Comparison of ENCODE assay signal across 19 cellular contexts in genomic region chr16:51565149-51565548, GRCh38.
DNase-seq lines count a peak whose midpoint lies in the region; ATAC-seq and TF ChIP-seq lines count a peak whose summit lies in the region.
"Had no signal": no experiment of that assay in that cellular context is flagged by ENCODE, and none has a peak within 500 bp of the region (broad histone marks: within the 10 kb centered on the region; RNA-seq: fewer than 3 reads in every experiment).

No MANE protein-coding gene starts in this region.

- H3K27me3 ChIP-seq in breast epithelium (no peaks in the 10 kb centered on the region), ascending aorta (no peaks in the 10 kb centered on the region)
- H3K27me3 ChIP-seq: hepatocyte, Peyer's patch had no signal

- CTCF ChIA-PET in activated CD8-positive, alpha-beta T cell treated with anti-CD3 and anti-CD28 coated beads, Interleukin-2, amount 10 ng/mL, durations not matched to agents 7 days and 5 days (lab: Charles Lee) = no interaction called here

- intact Hi-C loops in breast epithelium (cut with DNase I; ENCODE audit: low total_unique reads) (no loop called here), ascending aorta (cut with DNase I) (no loop called here)

- no peak overlapping the region for H3K27ac Mint-ChIP-seq in activated CD8-positive, alpha-beta T cell treated with anti-CD3 and anti-CD28 coated beads, Interleukin-2, amount 10 ng/mL, durations not matched to agents 7 days and 5 days
- H3K27ac Mint-ChIP-seq: activated CD4-positive, alpha-beta T cell treated with anti-CD3 and anti-CD28 coated beads, Interleukin-2, amount 10 ng/mL, durations not matched to agents 7 days and 5 days; CD14-positive monocyte; naive B cell had no signal

- POLR2A ChIA-PET in activated CD8-positive, alpha-beta T cell treated with anti-CD3 and anti-CD28 coated beads, Interleukin-2, amount 10 ng/mL, durations not matched to agents 7 days and 5 days (lab: Charles Lee) = no interaction called here

- TF ChIP-seq POLR2A in breast epithelium (IDR thresholded peaks at IDR 0.05) = no peak

- no peak overlapping the region for H3K4me3 Mint-ChIP-seq in activated CD8-positive, alpha-beta T cell treated with anti-CD3 and anti-CD28 coated beads, Interleukin-2, amount 10 ng/mL, durations not matched to agents 7 days and 5 days
- H3K4me3 Mint-ChIP-seq: activated CD4-positive, alpha-beta T cell treated with anti-CD3 and anti-CD28 coated beads, Interleukin-2, amount 10 ng/mL, durations not matched to agents 7 days and 5 days; CD14-positive monocyte; naive B cell had no signal

- H3K4me1 Mint-ChIP-seq in activated CD8-positive, alpha-beta T cell treated with anti-CD3 and anti-CD28 coated beads, Interleukin-2, amount 10 ng/mL, durations not matched to agents 7 days and 5 days (ENCODE audit: low read depth) = no peaks in the 10 kb centered on the region
- H3K4me1 Mint-ChIP-seq: naive B cell had no signal

- peaks cover 7% of the 10 kb centered on the region for H3K9me3 Mint-ChIP-seq in activated CD8-positive, alpha-beta T cell treated with anti-CD3 and anti-CD28 coated beads, Interleukin-2, amount 10 ng/mL, durations not matched to agents 7 days and 5 days (ENCODE audit: insufficient read depth)

- ATAC-seq in GM18499 (IDR thresholded peaks at IDR 0.05; ENCODE audit: insufficient read depth, unreplicated experiment) (peak; percentile 71), GM19395 (IDR thresholded peaks at IDR 0.05; ENCODE audit: unreplicated experiment) (peak; percentile 78), HG02870 (IDR thresholded peaks at IDR 0.05; ENCODE audit: unreplicated experiment) (peak; percentile 90), HG03571 (IDR thresholded peaks at IDR 0.05; ENCODE audit: unreplicated experiment) (peak; percentile 71)
- ATAC-seq in activated CD8-positive, alpha-beta T cell treated with anti-CD3 and anti-CD28 coated beads, Interleukin-2, amount 10 ng/mL, durations not matched to agents 7 days and 5 days = no peak
- ATAC-seq in stimulated activated naive CD8-positive, alpha-beta T cell treated with anti-CD3 and anti-CD28 coated beads, Interleukin-15, Interleukin-2, amounts not matched to agents 100 U/mL and 50 U/mL, for 24 hours = no peak
- ATAC-seq: HCT116, SK-N-SH treated with all-trans-retinoic acid at 6 μM for 48 hours had no signal

- H3K4me3 ChIP-seq in breast epithelium (no peak overlapping the region), ascending aorta (no peak overlapping the region)
- H3K4me3 ChIP-seq: hepatocyte, Peyer's patch had no signal

- H3K36me3 ChIP-seq in breast epithelium (no peaks in the 10 kb centered on the region), ascending aorta (no peaks in the 10 kb centered on the region)
- H3K36me3 ChIP-seq: Peyer's patch had no signal

- no peak for TF ChIP-seq CTCF in breast epithelium (IDR thresholded peaks at IDR 0.05)
- no peak for TF ChIP-seq CTCF in ascending aorta (IDR thresholded peaks at IDR 0.05)

- no peak for DNase-seq in activated CD8-positive, alpha-beta T cell treated with anti-CD3 and anti-CD28 coated beads, Interleukin-2, amount 10 ng/mL, durations not matched to agents 7 days and 5 days
- DNase-seq in breast epithelium (ENCODE audit: low spot score in 2 of 2) (no peak), ascending aorta (ENCODE audit: low spot score in 2 of 2) (no peak)
- DNase-seq in stimulated activated naive CD8-positive, alpha-beta T cell treated with anti-CD3 and anti-CD28 coated beads, Interleukin-15, Interleukin-2, amounts not matched to agents 100 U/mL and 50 U/mL, for 24 hours = no peak
- DNase-seq: activated CD4-positive, alpha-beta T cell treated with anti-CD3 and anti-CD28 coated beads, Interleukin-2, amount 10 ng/mL, durations not matched to agents 7 days and 5 days; naive B cell; NCI-H2081; NCI-H526; Peyer's patch; substantia nigra had no signal

- H3K27me3 Mint-ChIP-seq in activated CD8-positive, alpha-beta T cell treated with anti-CD3 and anti-CD28 coated beads, Interleukin-2, amount 10 ng/mL, durations not matched to agents 7 days and 5 days (ENCODE audit: low read depth) = no peaks in the 10 kb centered on the region
- H3K27me3 Mint-ChIP-seq: activated CD4-positive, alpha-beta T cell treated with anti-CD3 and anti-CD28 coated beads, Interleukin-2, amount 10 ng/mL, durations not matched to agents 7 days and 5 days; naive B cell had no signal

- H3K36me3 Mint-ChIP-seq in activated CD8-positive, alpha-beta T cell treated with anti-CD3 and anti-CD28 coated beads, Interleukin-2, amount 10 ng/mL, durations not matched to agents 7 days and 5 days (ENCODE audit: low read depth) = no peaks in the 10 kb centered on the region
- H3K36me3 Mint-ChIP-seq: CD14-positive monocyte, naive B cell had no signal

- H3K9me3 ChIP-seq in breast epithelium (no peaks in the 10 kb centered on the region), ascending aorta (no peaks in the 10 kb centered on the region)
- H3K9me3 ChIP-seq: Peyer's patch had no signal

- H3K4me1 ChIP-seq in breast epithelium (no peaks in the 10 kb centered on the region), ascending aorta (no peaks in the 10 kb centered on the region)
- H3K4me1 ChIP-seq: parathyroid adenoma, Peyer's patch had no signal

- H3K27ac ChIP-seq in breast epithelium (no peak overlapping the region), ascending aorta (no peak overlapping the region)
- H3K27ac ChIP-seq: hepatocyte, parathyroid adenoma, Peyer's patch had no signal

Comparison
In these comparisons a context has a peak if more than half of its experiments do, and no peak if none do; other contexts are left out.
1. ATAC-seq: peak in GM18499 (single experiment), GM19395 (single experiment), HG02870 (single experiment) and HG03571 (single experiment); none in activated CD8-positive, alpha-beta T cell treated with anti-CD3 and anti-CD28 coated beads, Interleukin-2, amount 10 ng/mL, durations not matched to agents 7 days and 5 days (single experiment) and stimulated activated naive CD8-positive, alpha-beta T cell treated with anti-CD3 and anti-CD28 coated beads, Interleukin-15, Interleukin-2, amounts not matched to agents 100 U/mL and 50 U/mL, for 24 hours (single experiment).